17 cellular contexts compared by ENCODE assay signal in genomic region chr18:23107718-23108117, GRCh38. TPM values are rescaled to one million over a fixed set of nuclear protein-coding genes. Genes with fewer than 3 reads are reported as not detected.
DNase-seq lines count a peak whose midpoint lies in the region; ATAC-seq, FAIRE-seq and TF ChIP-seq lines count a peak whose summit lies in the region.
"Had no signal": no experiment of that assay in that cellular context is flagged by ENCODE, and none has a peak within 500 bp of the region (broad histone marks: within the 10 kb centered on the region; RNA-seq: fewer than 3 reads in every experiment).

No MANE protein-coding gene starts in this region.

- peak overlapping the region; percentile 47 for H3K4me3 Mint-ChIP-seq in HFFc6
- no peak overlapping the region for H3K4me3 Mint-ChIP-seq in neural crest cell
- H3K4me3 Mint-ChIP-seq: activated CD4-positive, alpha-beta memory T cell treated with anti-CD3 and anti-CD28 coated beads, Interleukin-2, amount 10 ng/mL, durations not matched to agents 7 days and 5 days had no signal

- H3K4me1 ChIP-seq in A549 (peaks cover 53% of the 10 kb centered on the region), K562 (replicated peaks in 1 of 2; ENCODE audit: control insufficient read depth in 2 of 2, insufficient read depth in 2 of 2, low read length in 2 of 2) (no peaks in the 10 kb centered on the region)
- H3K4me1 ChIP-seq: parathyroid adenoma had no signal

- H3K27me3 ChIP-seq in K562 (ENCODE audit: control insufficient read depth in 2 of 2, insufficient read depth in 2 of 2, low read length in 2 of 2): peaks cover 32 to 43% of the 10 kb centered on the region in 2 experiments

- WGBS in A549 (ENCODE audit: missing lambda C conversion rate): 18% methylated on average over 7 of the region's 7 CpGs
- 0% methylated on average over 7 of the region's 7 CpGs for WGBS in K562 (ENCODE audit: insufficient coverage, low coverage, missing lambda C conversion rate)

- intact Hi-C loops in K562 (cut with micrococcal nuclease): no loop called here

- no peak overlapping the region for H3K9ac ChIP-seq in K562 (ENCODE audit: insufficient read depth in 1 of 2, low read depth in 2 of 2, low read length in 2 of 2)
- H3K9ac ChIP-seq: parathyroid adenoma had no signal

- TF ChIP-seq POLR2A in A549 (IDR thresholded peaks at IDR 0.05; ENCODE audit: low read length) (no peak), K562 (conservative IDR thresholded peaks at IDR 0.05) (no peak)

- H3K36me3 Mint-ChIP-seq in HFFc6 (ENCODE audit: low read depth) (peaks cover 11% of the 10 kb centered on the region), neural crest cell (ENCODE audit: low read depth) (no peaks in the 10 kb centered on the region)

- no peak for FAIRE-seq in A549 (lab: Jason Lieb, UNC)
- FAIRE-seq in K562 (lab: Jason Lieb, UNC): peak; percentile 32
- FAIRE-seq: endometrium, islet of Langerhans had no signal

- H3K9me3 ChIP-seq in A549 (peaks cover 5% of the 10 kb centered on the region; the same call in 1 of the 3 replicates), K562 (replicated peaks; ENCODE audit: control insufficient read depth, insufficient read depth, low read depth, low read length) (no peaks in the 10 kb centered on the region)

- POLR2A ChIA-PET in A549 (lab: Yijun Ruan, JAX) (interaction anchor here (2.0 kb wide), 1 partner anchor 27 kb away, joined by 8 read pairs; the partner anchor contains the start of gene CABLES1), K562 (lab: Yijun Ruan, JAX) (no interaction called here)

- H3K9me3 Mint-ChIP-seq in HFFc6 (peaks cover 13% of the 10 kb centered on the region), neural crest cell (peaks cover 5% of the 10 kb centered on the region)
- H3K9me3 Mint-ChIP-seq: activated CD4-positive, alpha-beta memory T cell treated with anti-CD3 and anti-CD28 coated beads, Interleukin-2, amount 10 ng/mL, durations not matched to agents 7 days and 5 days had no signal

- no peak overlapping the region for H2AFZ ChIP-seq in K562 (ENCODE audit: low read depth, low read length)
- H2AFZ ChIP-seq: parathyroid adenoma had no signal

- H4K20me1 ChIP-seq in K562 (replicated peaks; ENCODE audit: control insufficient read depth, insufficient read depth, low read length): no peaks in the 10 kb centered on the region

- peak overlapping the region; percentile 62 for H3K4me2 ChIP-seq in A549
- no peak overlapping the region for H3K4me2 ChIP-seq in K562 (ENCODE audit: insufficient read depth, low read length)

- H3K4me1 Mint-ChIP-seq in HFFc6 (ENCODE audit: low read depth) (peaks cover 23% of the 10 kb centered on the region), neural crest cell (peaks cover 19% of the 10 kb centered on the region)
- H3K4me1 Mint-ChIP-seq: activated CD4-positive, alpha-beta memory T cell treated with anti-CD3 and anti-CD28 coated beads, Interleukin-2, amount 10 ng/mL, durations not matched to agents 7 days and 5 days had no signal

- peak in 1 of 2 experiments; percentile 38; a peak in 3 of 6 replicates for ATAC-seq in A549
- ATAC-seq in K562: no peak
- ATAC-seq in HG03457 (IDR thresholded peaks at IDR 0.05; ENCODE audit: unreplicated experiment): no peak

- peak overlapping the region; percentile 69 to 86 for H3K27ac ChIP-seq in A549
- H3K27ac ChIP-seq in K562 (ENCODE audit: extremely low read depth, low read depth, low read length): no peak overlapping the region
- H3K27ac ChIP-seq: parathyroid adenoma had no signal

- H3K27me3 Mint-ChIP-seq in HFFc6 (ENCODE audit: insufficient read depth): peaks cover 6% of the 10 kb centered on the region
- H3K27me3 Mint-ChIP-seq in neural crest cell (ENCODE audit: low read depth): peaks cover 3% of the 10 kb centered on the region

- in situ Hi-C loops in K562 (cut with MboI): no loop called here

- no peaks in the 10 kb centered on the region for H3K79me2 ChIP-seq in K562 (ENCODE audit: control insufficient read depth, insufficient read depth, low read length)
- H3K79me2 ChIP-seq: parathyroid adenoma had no signal

- CTCF ChIA-PET in A549 (lab: Yijun Ruan, JAX): interaction anchor here (1.0 to 1.7 kb wide), 3 partner anchors 9 to 272 kb away, joined by 4 to 6 read pairs (median 4); no protein-coding TSS in a partner anchor
- CTCF ChIA-PET in K562 (lab: Yijun Ruan, JAX; ENCODE audit: low intra/inter-chr PET ratio): no interaction called here

- TF ChIP-seq CTCF in A549 (IDR thresholded peaks at IDR 0.05) (no peak), HFFc6 (IDR thresholded peaks at IDR 0.05) (no peak), K562 (IDR thresholded peaks at IDR 0.05 in 2 of 3, conservative IDR thresholded peaks at IDR 0.05 in 1 of 3; ENCODE audit: insufficient read depth in 2 of 3, low read depth in 1 of 3, low read length in 3 of 3) (no peak), neural crest cell (conservative IDR thresholded peaks at IDR 0.05) (no peak)

- peak in 1 of 2 experiments; percentile 48 for DNase-seq in A549 (ENCODE audit: low read depth in 1 of 2, low spot score in 1 of 2)
- DNase-seq in HFFc6: no peak
- DNase-seq in K562 (ENCODE audit: extremely low read depth in 1 of 4, low spot score in 3 of 4): no peak
- no peak for DNase-seq in neural crest cell (ENCODE audit: low read depth, low spot score)
- no peak for DNase-seq in SK-N-DZ (ENCODE audit: low spot score)
- no peak for DNase-seq in iPS-NIHi7 (ENCODE audit: extremely low spot score)
- DNase-seq in NCI-H345 (lab: John Stamatoyannopoulos, UW): no peak
- DNase-seq: 8988T; activated CD4-positive, alpha-beta memory T cell treated with anti-CD3 and anti-CD28 coated beads, Interleukin-2, amount 10 ng/mL, durations not matched to agents 7 days and 5 days; midbrain; NCI-H1694 treated with DMSO at 0.1 percent for 48 hours; NCI-H82; SHP77 had no signal

- no peaks in the 10 kb centered on the region for H3K36me3 ChIP-seq in K562 (ENCODE audit: control insufficient read depth, insufficient read depth, low read length)

- H3K4me3 ChIP-seq in A549 (no peak overlapping the region), K562 (no peak overlapping the region)

- TF ChIP-seq EP300 in A549 (IDR thresholded peaks at IDR 0.05) (no peak), K562 (IDR thresholded peaks at IDR 0.05; ENCODE audit: low read length) (no peak)

- TF ChIP-seq RAD21 in A549 (conservative IDR thresholded peaks at IDR 0.05 in 1 of 2, IDR thresholded peaks at IDR 0.05 in 1 of 2) (no peak), K562 (CRISPR knock-in tag; conservative IDR thresholded peaks at IDR 0.05 in 1 of 2, IDR thresholded peaks at IDR 0.05 in 1 of 2) (no peak)

- no peaks in the 10 kb centered on the region for H3K9me1 ChIP-seq in K562 (ENCODE audit: control insufficient read depth, insufficient read depth, low read length)

- H3K27ac Mint-ChIP-seq in HFFc6 (peak overlapping the region; percentile 94), neural crest cell (ENCODE audit: unreplicated experiment) (peak overlapping the region; percentile 37)
- H3K27ac Mint-ChIP-seq: activated CD4-positive, alpha-beta memory T cell treated with anti-CD3 and anti-CD28 coated beads, Interleukin-2, amount 10 ng/mL, durations not matched to agents 7 days and 5 days had no signal

- no TSS peak for BruUV-seq in K562 (replicated peaks; lab: Mats Ljungman, UMichigan)

TF ChIP-seq in A549, 52 proteins besides CTCF, POLR2A, EP300 and RAD21:
- TF ChIP-seq MAX (IDR thresholded peaks at IDR 0.05): peak; percentile 26; the same call in 1 of the 2 replicates
- TF ChIP-seq ZSCAN20 (CRISPR knock-in tag; IDR thresholded peaks at IDR 0.05): no peak
- TF ChIP-seq TFCP2L1 (CRISPR knock-in tag; IDR thresholded peaks at IDR 0.05): 0 out of 2 replicates have a peak, but pooled peaks have one; percentile 1

TF ChIP-seq in K562, 482 proteins besides CTCF, POLR2A, EP300 and RAD21 (continues in another document):
- TF ChIP-seq NONO (IDR thresholded peaks at IDR 0.05; ENCODE audit: low read depth in 2 of 2, low read length in 1 of 2) (no peak), CREB3 (tag; conservative IDR thresholded peaks at IDR 0.05; ENCODE audit: low read depth) (no peak), ZNF57 (CRISPR knock-in tag; IDR thresholded peaks at IDR 0.05) (no peak)

RNA-seq across cellular contexts. Expression of gene CABLES1, which starts 27.6 kb away (rescaled TPM):
- polyA plus RNA-seq in A549 (2011; rRNA removed): 8.5 and 8.6 TPM in 2 replicates
- polyA plus RNA-seq in A549 (2012; cell fraction: cytosol; rRNA removed): 6.8 and 8.3 TPM in 2 replicates
- polyA plus RNA-seq in A549 (2012; cell fraction: nucleus; rRNA removed): 6.0 and 10.3 TPM in 2 replicates
- 4.5 to 6.4 TPM (median 5.0 TPM) in 3 replicates for polyA plus RNA-seq in A549 (2017; fragmentation: RNase III; extraction: RNeasy Plus Mini Kit Qiagen cat#74134 plus additional on column Dnase treatment)
- 7.4 and 9.1 TPM in 2 replicates for polyA minus RNA-seq in A549 (2011; rRNA and poly(A)+ RNA removed)
- 1 to 10 TPM; 6.2 to 9.3 (median 8.5) TPM for total RNA-seq in HFFc6 (2021; fragmentation: NEBNext Ultra II Directional; extraction: Animal tissue kit (Norgen Biotek cat#: 25700))
- total RNA-seq in K562 (2011; cell fraction: chromatin; rRNA removed; ENCODE audit: low replicate concordance): 0.76 TPM in 1 of 2 replicates, not detected in the other
- total RNA-seq in K562 (2011; cell fraction: nucleolus; rRNA removed): not detected in 2 replicates
- 0.31 TPM in 1 of 2 replicates, not detected in the other for total RNA-seq in K562 (2011; cell fraction: nucleoplasm; rRNA removed)
- 0.04 and 0.09 TPM in 2 replicates for total RNA-seq in K562 (2014; rRNA removed)
- not detected in 2 replicates for total RNA-seq in K562 (2014; rRNA removed; fragmentation: Illumina TruSeq; extraction: Trizol)
- not detected in 2 replicates for total RNA-seq in K562 (2015; rRNA removed; fragmentation: Illumina TruSeq; extraction: Trizol)
- total RNA-seq in K562 (2021): 0.07 and 0.09 TPM in 2 replicates
- polyA plus RNA-seq in K562 (2011; rRNA removed): 0.04 TPM in 1 of 2 replicates, not detected in the other
- not detected in 2 replicates for polyA plus RNA-seq in K562 (2011; cell fraction: cytosol; rRNA removed)
- polyA plus RNA-seq in K562 (2011; cell fraction: nucleus; rRNA removed): 0.07 TPM in 1 of 2 replicates, not detected in the other
- 0.08 and 0.10 TPM in 2 replicates for polyA plus RNA-seq in K562 (2012)
- 0.04 TPM in 1 of 2 replicates, not detected in the other for polyA plus RNA-seq in K562 (2014; fragmentation: Illumina TruSeq; extraction: Trizol)
- polyA plus RNA-seq in K562 (2014; fragmentation: Nextera tagmentation; extraction: Ambion mirVana): under 1 TPM; 0.04 to 0.10 TPM
- polyA plus RNA-seq in K562 (2014; rRNA removed): not detected in 2 replicates
- not detected in 2 replicates for polyA minus RNA-seq in K562 (2011; rRNA and poly(A)+ RNA removed)
- not detected in 2 replicates for polyA minus RNA-seq in K562 (2011; cell fraction: cytosol; rRNA and poly(A)+ RNA removed)
- 0.40 TPM in 1 of 2 replicates, not detected in the other for polyA minus RNA-seq in K562 (2011; cell fraction: nucleus; rRNA and poly(A)+ RNA removed)
- total RNA-seq in neural crest cell: 2.2 and 2.3 TPM in 2 replicates
- polyA plus RNA-seq in SK-N-DZ (2014; cell fraction: cytosol; rRNA removed): 5.9 and 7.2 TPM in 2 replicates
- 4.8 and 6.3 TPM in 2 replicates for polyA plus RNA-seq in SK-N-DZ (2014; cell fraction: nucleus; rRNA removed)

Comparison
In these comparisons a context has a peak if more than half of its experiments do, and no peak if none do; other contexts are left out.
1. Of the 35 proteins assayed by ChIP-seq in both K562 and A549: peak only in K562: none; only in A549: MAX; in both: none; in neither: 34.